In the genomic region with DNA sequence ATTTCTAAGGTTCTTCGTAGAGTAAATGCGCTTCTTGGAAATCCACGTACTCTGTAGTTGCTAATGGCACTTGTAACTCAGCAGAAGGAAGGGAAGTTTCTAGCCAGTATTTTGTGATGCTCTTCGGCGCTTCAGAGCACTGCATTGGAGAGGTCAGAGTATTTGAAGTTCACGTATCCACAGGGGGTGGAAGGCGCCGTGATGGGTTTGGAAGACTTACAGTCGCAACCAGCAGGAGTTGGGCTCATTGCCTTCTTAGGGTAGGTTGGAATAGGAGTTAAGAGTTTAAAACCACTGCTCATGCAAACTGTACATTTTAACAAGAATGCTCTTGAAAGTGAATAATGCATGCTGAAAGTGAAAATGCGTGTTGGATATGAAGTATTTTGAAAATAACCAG, we compare ENCODE assay signal across 14 cellular contexts. TPM values are rescaled to one million over a fixed set of nuclear protein-coding genes. Genes with fewer than 3 reads are reported as not detected.
DNase-seq lines count a peak whose midpoint lies in the region; ATAC-seq and TF ChIP-seq lines count a peak whose summit lies in the region.
"Had no signal": no experiment of that assay in that cellular context is flagged by ENCODE, and none has a peak within 500 bp of the region (broad histone marks: within the 10 kb centered on the region; RNA-seq: fewer than 3 reads in every experiment).

No MANE protein-coding gene starts in this region.

- H3K27me3 Mint-ChIP-seq in activated CD4-positive, alpha-beta T cell treated with anti-CD3 and anti-CD28 coated beads, Interleukin-2, amount 10 ng/mL, durations not matched to agents 7 days and 5 days = no peaks in the 10 kb centered on the region
- H3K27me3 Mint-ChIP-seq in brain = no peaks in the 10 kb centered on the region
- H3K27me3 Mint-ChIP-seq in naive thymus-derived CD8-positive, alpha-beta T cell = no peaks in the 10 kb centered on the region

- ATAC-seq in naive thymus-derived CD8-positive, alpha-beta T cell = no peak

- POLR2A ChIA-PET in activated CD4-positive, alpha-beta T cell treated with anti-CD3 and anti-CD28 coated beads, Interleukin-2, amount 10 ng/mL, durations not matched to agents 7 days and 5 days (lab: Charles Lee) = no interaction called here
- POLR2A ChIA-PET in naive thymus-derived CD8-positive, alpha-beta T cell (lab: Charles Lee) = no interaction called here

- H3K36me3 Mint-ChIP-seq in activated CD4-positive, alpha-beta T cell treated with anti-CD3 and anti-CD28 coated beads, Interleukin-2, amount 10 ng/mL, durations not matched to agents 7 days and 5 days (ENCODE audit: low read depth) = peaks cover 63% of the 10 kb centered on the region
- peaks cover 72% of the 10 kb centered on the region for H3K36me3 Mint-ChIP-seq in brain
- H3K36me3 Mint-ChIP-seq in naive thymus-derived CD8-positive, alpha-beta T cell = peaks cover 0 to 57% (median 5%) of the 10 kb centered on the region in 3 donors

- peaks cover 72% of the 10 kb centered on the region for H3K4me1 Mint-ChIP-seq in activated CD4-positive, alpha-beta T cell treated with anti-CD3 and anti-CD28 coated beads, Interleukin-2, amount 10 ng/mL, durations not matched to agents 7 days and 5 days
- H3K4me1 Mint-ChIP-seq in brain = peaks cover 23% of the 10 kb centered on the region
- peaks cover 36 to 68% (median 58%) of the 10 kb centered on the region in 4 donors for H3K4me1 Mint-ChIP-seq in naive thymus-derived CD8-positive, alpha-beta T cell

- peak overlapping the region; percentile 39 for H3K4me3 ChIP-seq in Jurkat, Clone E6-1 (ENCODE audit: low read length)
- H3K4me3 ChIP-seq: coronary artery, esophagus muscularis mucosa, thyroid gland had no signal

- H3K27ac Mint-ChIP-seq in activated CD4-positive, alpha-beta T cell treated with anti-CD3 and anti-CD28 coated beads, Interleukin-2, amount 10 ng/mL, durations not matched to agents 7 days and 5 days = peak overlapping the region; percentile 97
- peak overlapping the region in 3 of 5 experiments; percentile 13 to 29 (median 15) for H3K27ac Mint-ChIP-seq in brain
- H3K27ac Mint-ChIP-seq in naive thymus-derived CD8-positive, alpha-beta T cell = peak overlapping the region; percentile 75 to 96 (median 90)
- H3K27ac Mint-ChIP-seq: WTC11 had no signal

- CTCF ChIA-PET in activated CD4-positive, alpha-beta T cell treated with anti-CD3 and anti-CD28 coated beads, Interleukin-2, amount 10 ng/mL, durations not matched to agents 7 days and 5 days (lab: Charles Lee) = interaction anchor here (0.8 kb wide), 1 partner anchor 283 kb away, joined by 3 read pairs; no protein-coding TSS in a partner anchor

- H3K9me3 Mint-ChIP-seq in activated CD4-positive, alpha-beta T cell treated with anti-CD3 and anti-CD28 coated beads, Interleukin-2, amount 10 ng/mL, durations not matched to agents 7 days and 5 days = no peaks in the 10 kb centered on the region
- H3K9me3 Mint-ChIP-seq in brain = peaks cover 0 to 7% (median 0%) of the 10 kb centered on the region in 5 experiments
- H3K9me3 Mint-ChIP-seq in naive thymus-derived CD8-positive, alpha-beta T cell = no peaks in the 10 kb centered on the region
- H3K9me3 Mint-ChIP-seq: WTC11 had no signal

- DNase-seq in activated CD4-positive, alpha-beta T cell treated with anti-CD3 and anti-CD28 coated beads, Interleukin-2, amount 10 ng/mL, durations not matched to agents 7 days and 5 days = no peak
- DNase-seq in activated CD4-positive, alpha-beta T cell treated with anti-CD3 and anti-CD28 coated beads, Interleukin-2, amount 50 U/mL, for 48 hours = no peak
- DNase-seq in Jurkat, Clone E6-1 (ENCODE audit: low read depth, low spot score) = no peak
- DNase-seq in naive thymus-derived CD8-positive, alpha-beta T cell = no peak
- no peak for DNase-seq in stimulated activated CD4-positive, alpha-beta T cell treated with anti-CD3 and anti-CD28 coated beads, Interleukin-1b, Interleukin-23, amount 100 ng/mL, for 48 hours
- DNase-seq in NCI-H2227 treated with DMSO at 0.1 percent for 48 hours (lab: John Stamatoyannopoulos, UW) (no peak), NCI-H1092 treated with DMSO at 0.1 percent for 48 hours (lab: John Stamatoyannopoulos, UW) (no peak)
- DNase-seq: NCI-H1048, thyroid gland had no signal

- peak overlapping the region; percentile 70 for H3K4me3 Mint-ChIP-seq in activated CD4-positive, alpha-beta T cell treated with anti-CD3 and anti-CD28 coated beads, Interleukin-2, amount 10 ng/mL, durations not matched to agents 7 days and 5 days
- H3K4me3 Mint-ChIP-seq in brain = no peak overlapping the region
- H3K4me3 Mint-ChIP-seq in naive thymus-derived CD8-positive, alpha-beta T cell = peak overlapping the region; percentile 69 to 91 (median 80)
- H3K4me3 Mint-ChIP-seq: WTC11 had no signal

- TF ChIP-seq CTCF in brain (conservative IDR thresholded peaks at IDR 0.05) = no peak

RNA-seq across cellular contexts. Expression of a gene that starts 49.1 kb away (rescaled TPM):
- not detected for total RNA-seq in activated CD4-positive, alpha-beta T cell treated with anti-CD3 and anti-CD28 coated beads, Interleukin-2, amount 10 ng/mL, durations not matched to agents 7 days and 5 days
- 0.58 TPM for polyA plus RNA-seq in Jurkat, Clone E6-1 (2012; ENCODE audit: insufficient read depth, insufficient read length)
- polyA plus RNA-seq in brain (ENCODE audit: insufficient read depth, low read depth, low replicate concordance) = 0.15 TPM
- not detected for total RNA-seq in naive thymus-derived CD8-positive, alpha-beta T cell
- under 1 TPM in 1 of 3 donors, not detected in 2; 0.11 TPM for polyA plus RNA-seq in naive thymus-derived CD8-positive, alpha-beta T cell
- total RNA-seq: esophagus muscularis mucosa, osteoblast, thyroid gland had no signal

Comparison
In these comparisons a context has a peak if more than half of its experiments do, and no peak if none do; other contexts are left out.
1. H3K27ac Mint-ChIP-seq: peak in every context shown above with its lines; median percentile 97 in activated CD4-positive, alpha-beta T cell treated with anti-CD3 and anti-CD28 coated beads, Interleukin-2, amount 10 ng/mL, durations not matched to agents 7 days and 5 days; 90 in naive thymus-derived CD8-positive, alpha-beta T cell; 15 in brain.
2. H3K4me3 Mint-ChIP-seq: peak in activated CD4-positive, alpha-beta T cell treated with anti-CD3 and anti-CD28 coated beads, Interleukin-2, amount 10 ng/mL, durations not matched to agents 7 days and 5 days (single experiment) and naive thymus-derived CD8-positive, alpha-beta T cell (10 of 10); none in brain (0 of 5).